8 cellular contexts compared by ENCODE assay signal in genomic region chr9:26744362-26744965, GRCh38.
DNase-seq lines count a peak whose midpoint lies in the region; ATAC-seq and TF ChIP-seq lines count a peak whose summit lies in the region.

No MANE protein-coding gene starts in this region.

- no peak overlapping the region for H3K4me2 ChIP-seq in mammary epithelial cell (ENCODE audit: insufficient read depth, low read depth, low read length)

- ATAC-seq in mucosa of descending colon (peak; percentile 18), GM19452 (IDR thresholded peaks at IDR 0.05; ENCODE audit: unreplicated experiment) (no peak), HG02759 (IDR thresholded peaks at IDR 0.05; ENCODE audit: unreplicated experiment) (no peak)

- H2AFZ ChIP-seq in mammary epithelial cell (ENCODE audit: low read depth, low read length), result no peak overlapping the region

- H4K20me1 ChIP-seq in mammary epithelial cell (ENCODE audit: insufficient read depth, low read length), result no peaks in the 10 kb centered on the region

- intact Hi-C loops in mammary epithelial cell (cut with micrococcal nuclease) (loop anchor here (1.0 to 10.0 kb wide), 4 partner anchors 112 to 530 kb away; no protein-coding TSS in a partner anchor), mucosa of descending colon (cut with DNase I, micrococcal nuclease) (loop anchor here in 1 of 2 donors (10.0 kb wide), 1 partner anchor 110 kb away; no protein-coding TSS in a partner anchor)

- CTCF ChIA-PET in GM10248 (lab: Yijun Ruan, JAX) (interaction anchor here (1.0 kb wide), 1 partner anchor 9 kb away, joined by 3 read pairs; no protein-coding TSS in a partner anchor), mammary epithelial cell (lab: Charles Lee; ENCODE audit: low non-redundant PET) (no interaction called here)

- H3K4me3 ChIP-seq in mammary epithelial cell (replicated peaks in 1 of 3; ENCODE audit: insufficient read depth in 1 of 3, low read depth in 2 of 3, low read length in 3 of 3) (no peak overlapping the region), mucosa of descending colon (no peak overlapping the region)

- H3K27ac ChIP-seq in mammary epithelial cell (ENCODE audit: insufficient read depth, low read depth, low read length), result no peak overlapping the region

- DNase-seq in GM10248 (ENCODE audit: extremely low spot score) (peak; percentile 8), NCI-H1694 (lab: John Stamatoyannopoulos, UW) (peak; percentile 16), mammary epithelial cell (peak; percentile 9), mucosa of descending colon (no peak)
- no peak for DNase-seq in activated naive CD4-positive, alpha-beta T cell (lab: John Stamatoyannopoulos, UW)
- no peak for DNase-seq in activated CD4-positive, alpha-beta T cell treated with anti-CD3 and anti-CD28 coated beads for 4 hours

- no peaks in the 10 kb centered on the region for H3K27me3 ChIP-seq in mammary epithelial cell (ENCODE audit: insufficient read depth, low read length)

- H3K9me3 ChIP-seq in mammary epithelial cell (replicated peaks; ENCODE audit: insufficient read depth, low read length), result no peaks in the 10 kb centered on the region
- no peaks in the 10 kb centered on the region for H3K9me3 ChIP-seq in mucosa of descending colon

- BruUV-seq in mammary epithelial cell (replicated peaks; lab: Mats Ljungman, UMichigan), result no TSS peak

- POLR2A ChIA-PET in GM10248 (lab: Yijun Ruan, JAX), result no interaction called here

- H3K36me3 ChIP-seq in mammary epithelial cell (ENCODE audit: insufficient read depth, low read length) (no peaks in the 10 kb centered on the region), mucosa of descending colon (ENCODE audit: low read depth) (no peaks in the 10 kb centered on the region)

- in situ Hi-C loops in mammary epithelial cell (cut with MboI; ENCODE audit: low sequenced_read_pairs in 2 of 2), result loop anchor here in 1 of 2 donors (5.0 to 25.0 kb wide), 2 partner anchors 113 to 543 kb away; partner anchors contain the start of gene EQTN

- TF ChIP-seq CTCF in GM10248 (IDR thresholded peaks at IDR 0.05; ENCODE audit: control extremely low read depth, extremely low read depth, low read depth, missing control alignments), result peak; percentile 63
- peak; percentile 61 to 66 for TF ChIP-seq CTCF in mammary epithelial cell (conservative IDR thresholded peaks at IDR 0.05 in 1 of 2, IDR thresholded peaks at IDR 0.05 in 1 of 2; ENCODE audit: extremely low read depth in 1 of 2, insufficient read depth in 1 of 2, low read depth in 1 of 2, low read length in 2 of 2)
- peak; percentile 61 for TF ChIP-seq CTCF in mucosa of descending colon (IDR thresholded peaks at IDR 0.05)

- H3K4me1 ChIP-seq in mammary epithelial cell (ENCODE audit: insufficient read depth, low read length), result peaks cover 3% of the 10 kb centered on the region
- H3K4me1 ChIP-seq in mucosa of descending colon (ENCODE audit: low read depth), result no peaks in the 10 kb centered on the region

- no peak overlapping the region for H3K9ac ChIP-seq in mammary epithelial cell (ENCODE audit: insufficient read depth, low read length)

- dilution Hi-C loops in mammary epithelial cell (cut with HindIII; ENCODE audit: low sequenced_read_pairs), result no loop called here

- H3K79me2 ChIP-seq in mammary epithelial cell (ENCODE audit: insufficient read depth, low read length), result no peaks in the 10 kb centered on the region

- 29% methylated on average over 2 of the region's 2 CpGs for WGBS in mammary epithelial cell (ENCODE audit: low coverage, missing lambda C conversion rate)

Comparison
In these comparisons a context has a peak if more than half of its experiments do, and no peak if none do; other contexts are left out.
1. DNase-seq: peak in GM10248 (single experiment), NCI-H1694 (single experiment) and mammary epithelial cell (single experiment); none in mucosa of descending colon (0 of 3), activated naive CD4-positive, alpha-beta T cell (0 of 4) and activated CD4-positive, alpha-beta T cell treated with anti-CD3 and anti-CD28 coated beads for 4 hours (0 of 2).
2. Peak in every context shown above with its lines, with median percentiles within 50 percentile points of each other: CTCF ChIP-seq.